23 cellular contexts compared by ENCODE assay signal in genomic region chr14:104767634-104767918, GRCh38.
"Had no signal": no experiment of that assay in that cellular context is flagged by ENCODE, and none has a peak within 500 bp of the region (broad histone marks: within the 10 kb centered on the region; RNA-seq: fewer than 3 reads in every experiment).

No MANE protein-coding gene starts in this region.

- H3K4me3 Mint-ChIP-seq: activated CD8-positive, alpha-beta T cell treated with anti-CD3 and anti-CD28 coated beads, Interleukin-2, amount 10 ng/mL, durations not matched to agents 7 days and 5 days; activated naive CD8-positive, alpha-beta T cell treated with anti-CD3 and anti-CD28 coated beads, Interleukin-2, amount 50 U/mL, for 24 hours; activated T-helper 1 cell treated with anti-CD3 and anti-CD28 coated beads, Interleukin-12 subunit alpha, Interleukin-12 subunit beta, Interleukin-2, Interleukin-4 antibody, amounts not matched to agents 30 ng/mL and 10 ng/mL and 1 ng/mL, durations not matched to agents 14 hours and 24 hours and 36 hours; dendritic cell treated with granulocyte-macrophage colony-stimulating factor and Interleukin-4, amounts not matched to agents 40 ng/mL and 50 ng/mL, for 4 days; memory B cell; nephron; stimulated activated memory B cell treated with anti-CD40 and anti-IgM and Interleukin-4, amounts not matched to agents 10 μg/mL and 1 μg/mL and 100 μg/mL, for 72 hours had no signal

- DNase-seq: activated CD4-positive, alpha-beta T cell treated with anti-CD3 and anti-CD28 coated beads for 1 hour; activated CD4-positive, alpha-beta T cell treated with anti-CD3 and anti-CD28 coated beads, Interleukin-2, amount 50 U/mL, for 1 hour; activated CD8-positive, alpha-beta T cell treated with anti-CD3 and anti-CD28 coated beads, Interleukin-2, amount 10 ng/mL, durations not matched to agents 7 days and 5 days; activated gamma-delta T cell; activated naive CD4-positive, alpha-beta T cell treated with anti-CD3 and anti-CD28 coated beads, Interleukin-2, amount 50 U/mL, for 16 hours; activated naive CD8-positive, alpha-beta T cell treated with anti-CD3 and anti-CD28 coated beads, Interleukin-2, amount 50 U/mL, for 24 hours; effector CD8-positive, alpha-beta T cell; glutamatergic neuron; hippocampal formation; left ventricle myocardium superior; small intestine; stimulated activated CD4-positive, alpha-beta T cell treated with anti-CD3 and anti-CD28 coated beads, Interleukin-15, amount 100 ng/mL, for 24 hours; stomach; T-helper 9 cell; uterus had no signal

- H3K27me3 Mint-ChIP-seq: activated naive CD8-positive, alpha-beta T cell treated with anti-CD3 and anti-CD28 coated beads, Interleukin-2, amount 50 U/mL, for 24 hours; dendritic cell treated with granulocyte-macrophage colony-stimulating factor and Interleukin-4, amounts not matched to agents 40 ng/mL and 50 ng/mL, for 4 days; memory B cell; stimulated activated memory B cell treated with anti-CD40 and anti-IgM and Interleukin-4, amounts not matched to agents 10 μg/mL and 1 μg/mL and 100 μg/mL, for 72 hours had no signal

- H3K27ac ChIP-seq: parathyroid adenoma, suprapubic skin, uterus had no signal

- H3K4me3 ChIP-seq: stomach, suprapubic skin, tibial nerve, uterus had no signal

- H3K27ac Mint-ChIP-seq: activated CD8-positive, alpha-beta T cell treated with anti-CD3 and anti-CD28 coated beads, Interleukin-2, amount 10 ng/mL, durations not matched to agents 7 days and 5 days; activated naive CD8-positive, alpha-beta T cell treated with anti-CD3 and anti-CD28 coated beads, Interleukin-2, amount 50 U/mL, for 24 hours; activated T-helper 1 cell treated with anti-CD3 and anti-CD28 coated beads, Interleukin-12 subunit alpha, Interleukin-12 subunit beta, Interleukin-2, Interleukin-4 antibody, amounts not matched to agents 30 ng/mL and 10 ng/mL and 1 ng/mL, durations not matched to agents 14 hours and 24 hours and 36 hours; dendritic cell treated with granulocyte-macrophage colony-stimulating factor and Interleukin-4, amounts not matched to agents 40 ng/mL and 50 ng/mL, for 4 days; memory B cell; stimulated activated memory B cell treated with anti-CD40 and anti-IgM and Interleukin-4, amounts not matched to agents 10 μg/mL and 1 μg/mL and 100 μg/mL, for 72 hours had no signal

- H3K9me3 Mint-ChIP-seq: activated naive CD8-positive, alpha-beta T cell treated with anti-CD3 and anti-CD28 coated beads, Interleukin-2, amount 50 U/mL, for 24 hours had no signal

- H3K9me3 ChIP-seq: suprapubic skin, uterus had no signal

- H3K27me3 ChIP-seq: stomach, suprapubic skin, tibial nerve, uterus had no signal

- H3K36me3 ChIP-seq: uterus had no signal
